1 cellular context compared by ENCODE assay signal in genomic region chr5:33074548-33074947, GRCh38.
A peak's percentile ranks its signal among the peaks of the same experiment; 100 is the strongest.
TF ChIP-seq lines count a peak whose summit lies in the region.

No MANE protein-coding gene starts in this region.

TF ChIP-seq in IMR-90, 13 proteins besides CTCF, POLR2A, EP300 and RAD21:
- TF ChIP-seq USF2 (IDR thresholded peaks at IDR 0.05; ENCODE audit: low read depth, low read length) (no peak), NFE2L2 (IDR thresholded peaks at IDR 0.05; ENCODE audit: low read depth, low read length) (no peak), FOS (IDR thresholded peaks at IDR 0.05; ENCODE audit: low read depth, low read length) (peak; percentile 46; the same call in 1 of the 2 replicates), CEBPB (IDR thresholded peaks at IDR 0.05; ENCODE audit: low read depth, low read length) (peak; percentile 15; the same call in 1 of the 2 replicates), RCOR1 (IDR thresholded peaks at IDR 0.05; ENCODE audit: insufficient replicate concordance, low read length) (no peak)
